ENCODE assay signal across 6 cellular contexts in genomic region chrX:49185062-49185394, GRCh38. TPM values are rescaled to one million over a fixed set of nuclear protein-coding genes. Genes with fewer than 3 reads are reported as not detected.
A peak's percentile ranks its signal among the peaks of the same experiment; 100 is the strongest.
DNase-seq lines count a peak whose midpoint lies in the region; ATAC-seq and TF ChIP-seq lines count a peak whose summit lies in the region.

No MANE protein-coding gene starts in this region.

- peaks cover 0 to 29% (median 7%) of the 10 kb centered on the region in 9 donors for H3K36me3 ChIP-seq in heart left ventricle
- H3K36me3 ChIP-seq in vagina, result no peaks in the 10 kb centered on the region

- TF ChIP-seq POLR2A in heart left ventricle (IDR thresholded peaks at IDR 0.05) (no peak), vagina (IDR thresholded peaks at IDR 0.05) (no peak)

- DNase-seq in heart left ventricle (no peak), left ventricle myocardium superior (no peak), foreskin keratinocyte (no peak), vagina (ENCODE audit: extremely low spot score in 2 of 2) (no peak), GM10248 (ENCODE audit: extremely low spot score) (no peak)
- DNase-seq in activated CD4-positive, CD25-positive, alpha-beta regulatory T cell (lab: John Stamatoyannopoulos, UW), result no peak

- no peak for ATAC-seq in heart left ventricle
- ATAC-seq in left ventricle myocardium superior, result no peak
- peak; percentile 41 for ATAC-seq in foreskin keratinocyte

- CTCF ChIA-PET in GM10248 (lab: Yijun Ruan, JAX), result interaction anchor here (1.5 kb wide), 1 partner anchor 10 kb away, joined by 3 read pairs; no protein-coding TSS in a partner anchor

- 28 to 65% (median 46%) methylated on average over 8 of the region's 8 CpGs for WGBS in heart left ventricle, 4 donors

- H3K9me3 ChIP-seq in heart left ventricle (no peaks in the 10 kb centered on the region), vagina (no peaks in the 10 kb centered on the region)

- TF ChIP-seq CTCF in heart left ventricle (IDR thresholded peaks at IDR 0.05), result no peak
- TF ChIP-seq CTCF in foreskin keratinocyte (conservative IDR thresholded peaks at IDR 0.05), result no peak
- TF ChIP-seq CTCF in vagina (IDR thresholded peaks at IDR 0.05), result no peak
- TF ChIP-seq CTCF in GM10248 (IDR thresholded peaks at IDR 0.05; ENCODE audit: control extremely low read depth, extremely low read depth, low read depth, missing control alignments), result no peak

- no peaks in the 10 kb centered on the region for H3K27me3 ChIP-seq in heart left ventricle
- H3K27me3 ChIP-seq in foreskin keratinocyte, result no peaks in the 10 kb centered on the region
- no peaks in the 10 kb centered on the region for H3K27me3 ChIP-seq in vagina

- H3K4me1 ChIP-seq in heart left ventricle (peaks cover 0 to 19% (median 4%) of the 10 kb centered on the region in 12 donors), foreskin keratinocyte (no peaks in the 10 kb centered on the region), vagina (peaks cover 20% of the 10 kb centered on the region)

- POLR2A ChIA-PET in GM10248 (lab: Yijun Ruan, JAX), result no interaction called here

- H3K27ac ChIP-seq in heart left ventricle (peak overlapping the region in 10 of 12 donors; percentile 57 to 89 (median 73)), foreskin keratinocyte (peak overlapping the region; percentile 57), vagina (peak overlapping the region; percentile 76)

- intact Hi-C loops in heart left ventricle (cut with DNase I) (no loop called here), left ventricle myocardium superior (cut with micrococcal nuclease) (no loop called here), vagina (cut with DNase I) (no loop called here)

- H3K4me3 ChIP-seq in heart left ventricle (peak overlapping the region in 10 of 12 donors; percentile 40 to 84 (median 60)), vagina (peak overlapping the region; percentile 33 to 47)

RNA-seq across cellular contexts. Expression of gene PRICKLE3, which starts 1.1 kb away (rescaled TPM):
- 10 to 100 TPM in 2 of 9 donors, 1 to 10 TPM in 7; 6.6 to 12.7 (median 9.3) TPM for total RNA-seq in heart left ventricle
- polyA plus RNA-seq in heart left ventricle, result 10 to 100 TPM in 1 of 2 donors, 1 to 10 TPM in 1; 6.5 to 13.2 TPM
- total RNA-seq in left ventricle myocardium superior, result 12.7 TPM
- total RNA-seq in foreskin keratinocyte, result 16.3 and 17.1 TPM in 2 replicates
- polyA plus RNA-seq in foreskin keratinocyte, result 14.8 and 16.4 TPM in 2 replicates
- total RNA-seq in vagina, result 26.5 TPM

RNA-seq across cellular contexts. Expression of gene PLP2, which starts 13.3 kb away (rescaled TPM):
- total RNA-seq in heart left ventricle (100 to 1,000 TPM in 3 of 9 donors, 10 to 100 TPM in 6; 22.4 to 155 (median 50.4) TPM), left ventricle myocardium superior (62.3 TPM), foreskin keratinocyte (249 and 284 TPM in 2 replicates), vagina (81.3 TPM)
- polyA plus RNA-seq in heart left ventricle (100 to 1,000 TPM in 1 of 2 donors, 10 to 100 TPM in 1; 63.0 to 373 TPM), foreskin keratinocyte (462 and 529 TPM in 2 replicates)

RNA-seq across cellular contexts. Expression of gene SYP, which starts 15.0 kb away (rescaled TPM):
- total RNA-seq in heart left ventricle (1 to 10 TPM in 6 of 9 donors, under 1 TPM in 3; 0.49 to 2.7 (median 1.1) TPM), left ventricle myocardium superior (1.5 TPM), foreskin keratinocyte (0.20 and 0.28 TPM in 2 replicates), vagina (11.0 TPM)
- polyA plus RNA-seq in heart left ventricle (1 to 10 TPM; 1.3 to 3.7 TPM), foreskin keratinocyte (0.20 and 0.31 TPM in 2 replicates)

RNA-seq across cellular contexts. Expression of gene MAGIX, which starts 22.5 kb away (rescaled TPM):
- total RNA-seq in heart left ventricle (1 to 10 TPM; 2.6 to 7.1 (median 3.3) TPM), left ventricle myocardium superior (3.8 TPM), foreskin keratinocyte (1.6 and 2.0 TPM in 2 replicates), vagina (2.2 TPM)
- polyA plus RNA-seq in heart left ventricle (1 to 10 TPM; 2.9 to 6.7 TPM), foreskin keratinocyte (2.0 and 2.6 TPM in 2 replicates)

RNA-seq across cellular contexts. Expression of gene CACNA1F, which starts 48.1 kb away (rescaled TPM):
- total RNA-seq in heart left ventricle (under 1 TPM in 6 of 9 donors, not detected in 3; 0.06 to 0.37 (median 0.09) TPM), left ventricle myocardium superior (0.47 TPM), foreskin keratinocyte (not detected in 2 replicates), vagina (0.25 TPM)
- polyA plus RNA-seq in heart left ventricle (under 1 TPM; 0.04 TPM), foreskin keratinocyte (0.01 TPM in 1 of 2 replicates, not detected in the other)
